1 cellular context compared by ENCODE assay signal in the genomic region with DNA sequence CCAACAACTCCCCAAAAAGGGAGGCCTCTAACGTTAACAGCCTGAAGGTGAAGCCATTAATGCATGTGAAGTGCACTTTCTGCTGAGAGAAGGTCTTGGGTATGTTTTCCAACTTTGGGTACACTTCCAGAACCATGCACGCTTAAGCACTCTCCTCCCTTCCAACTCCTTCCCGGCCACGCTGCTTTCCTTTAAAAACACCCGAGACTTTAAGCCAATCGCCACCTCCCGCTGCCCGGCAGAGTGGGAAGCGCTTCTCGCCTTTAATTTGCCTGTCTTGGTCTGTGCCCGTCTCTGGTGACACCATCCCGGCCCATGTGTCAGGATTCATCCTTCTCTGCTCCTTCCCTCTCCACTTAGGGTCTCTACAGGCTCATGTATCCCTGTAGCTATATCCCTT.
TF ChIP-seq lines count a peak whose summit lies in the region.

No MANE protein-coding gene starts in this region.

TF ChIP-seq in WTC11, 78 proteins besides CTCF, POLR2A, EP300 and RAD21:
- TF ChIP-seq ZNF671 (CRISPR knock-in tag; IDR thresholded peaks at IDR 0.05) = no peak
- TF ChIP-seq ZNF416 (CRISPR knock-in tag; IDR thresholded peaks at IDR 0.05) = no peak
- TF ChIP-seq, protein P1, sequence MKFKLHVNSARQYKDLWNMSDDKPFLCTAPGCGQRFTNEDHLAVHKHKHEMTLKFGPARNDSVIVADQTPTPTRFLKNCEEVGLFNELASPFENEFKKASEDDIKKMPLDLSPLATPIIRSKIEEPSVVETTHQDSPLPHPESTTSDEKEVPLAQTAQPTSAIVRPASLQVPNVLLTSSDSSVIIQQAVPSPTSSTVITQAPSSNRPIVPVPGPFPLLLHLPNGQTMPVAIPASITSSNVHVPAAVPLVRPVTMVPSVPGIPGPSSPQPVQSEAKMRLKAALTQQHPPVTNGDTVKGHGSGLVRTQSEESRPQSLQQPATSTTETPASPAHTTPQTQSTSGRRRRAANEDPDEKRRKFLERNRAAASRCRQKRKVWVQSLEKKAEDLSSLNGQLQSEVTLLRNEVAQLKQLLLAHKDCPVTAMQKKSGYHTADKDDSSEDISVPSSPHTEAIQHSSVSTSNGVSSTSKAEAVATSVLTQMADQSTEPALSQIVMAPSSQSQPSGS (CRISPR knock-in tag; IDR thresholded peaks at IDR 0.05; ENCODE audit: borderline replicate concordance, low read depth) = no peak
- no peak for TF ChIP-seq RELA (CRISPR knock-in tag; IDR thresholded peaks at IDR 0.05; ENCODE audit: borderline replicate concordance)
- no peak for TF ChIP-seq TCF7 (CRISPR knock-in tag; IDR thresholded peaks at IDR 0.05; ENCODE audit: low read depth)
- no peak for TF ChIP-seq ETV6 (CRISPR knock-in tag; IDR thresholded peaks at IDR 0.05)
- TF ChIP-seq, protein P2, sequence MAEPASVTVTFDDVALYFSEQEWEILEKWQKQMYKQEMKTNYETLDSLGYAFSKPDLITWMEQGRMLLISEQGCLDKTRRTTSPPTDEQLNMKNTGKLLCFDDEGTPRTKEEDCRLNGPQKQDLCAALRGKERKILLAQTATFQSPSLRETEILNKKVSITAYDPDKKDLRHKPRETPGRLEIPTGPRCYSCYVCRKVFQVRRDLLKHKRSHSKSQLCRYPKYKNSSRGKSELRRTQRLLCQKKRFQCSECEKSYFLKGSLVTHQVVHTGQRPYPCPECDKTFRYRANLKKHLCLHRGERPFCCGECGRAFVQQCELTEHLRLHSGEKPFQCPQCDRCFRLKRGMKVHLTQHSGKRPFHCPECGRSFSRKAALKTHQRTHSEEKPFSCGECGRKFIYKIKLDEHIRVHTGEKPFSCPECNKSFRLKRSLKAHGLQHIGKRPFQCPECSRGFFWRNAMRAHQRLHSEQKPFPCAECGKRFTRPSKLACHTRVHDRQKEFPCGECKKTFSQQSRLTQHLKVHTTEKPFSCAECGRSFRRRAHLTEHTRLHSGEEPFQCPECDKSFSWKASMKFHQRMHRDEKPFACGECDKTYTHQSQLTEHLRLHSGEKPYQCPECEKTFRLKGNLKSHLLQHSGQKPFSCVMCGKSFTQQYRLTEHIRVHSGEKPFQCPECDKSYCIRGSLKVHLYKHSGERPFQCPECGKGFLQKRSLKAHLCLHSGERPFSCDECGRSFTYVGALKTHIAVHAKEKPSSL (CRISPR knock-in tag; conservative IDR thresholded peaks at IDR 0.05) = no peak
- TF ChIP-seq, protein P3, sequence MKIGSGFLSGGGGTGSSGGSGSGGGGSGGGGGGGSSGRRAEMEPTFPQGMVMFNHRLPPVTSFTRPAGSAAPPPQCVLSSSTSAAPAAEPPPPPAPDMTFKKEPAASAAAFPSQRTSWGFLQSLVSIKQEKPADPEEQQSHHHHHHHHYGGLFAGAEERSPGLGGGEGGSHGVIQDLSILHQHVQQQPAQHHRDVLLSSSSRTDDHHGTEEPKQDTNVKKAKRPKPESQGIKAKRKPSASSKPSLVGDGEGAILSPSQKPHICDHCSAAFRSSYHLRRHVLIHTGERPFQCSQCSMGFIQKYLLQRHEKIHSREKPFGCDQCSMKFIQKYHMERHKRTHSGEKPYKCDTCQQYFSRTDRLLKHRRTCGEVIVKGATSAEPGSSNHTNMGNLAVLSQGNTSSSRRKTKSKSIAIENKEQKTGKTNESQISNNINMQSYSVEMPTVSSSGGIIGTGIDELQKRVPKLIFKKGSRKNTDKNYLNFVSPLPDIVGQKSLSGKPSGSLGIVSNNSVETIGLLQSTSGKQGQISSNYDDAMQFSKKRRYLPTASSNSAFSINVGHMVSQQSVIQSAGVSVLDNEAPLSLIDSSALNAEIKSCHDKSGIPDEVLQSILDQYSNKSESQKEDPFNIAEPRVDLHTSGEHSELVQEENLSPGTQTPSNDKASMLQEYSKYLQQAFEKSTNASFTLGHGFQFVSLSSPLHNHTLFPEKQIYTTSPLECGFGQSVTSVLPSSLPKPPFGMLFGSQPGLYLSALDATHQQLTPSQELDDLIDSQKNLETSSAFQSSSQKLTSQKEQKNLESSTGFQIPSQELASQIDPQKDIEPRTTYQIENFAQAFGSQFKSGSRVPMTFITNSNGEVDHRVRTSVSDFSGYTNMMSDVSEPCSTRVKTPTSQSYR (CRISPR knock-in tag; IDR thresholded peaks at IDR 0.05) = no peak
- TF ChIP-seq, protein P4, sequence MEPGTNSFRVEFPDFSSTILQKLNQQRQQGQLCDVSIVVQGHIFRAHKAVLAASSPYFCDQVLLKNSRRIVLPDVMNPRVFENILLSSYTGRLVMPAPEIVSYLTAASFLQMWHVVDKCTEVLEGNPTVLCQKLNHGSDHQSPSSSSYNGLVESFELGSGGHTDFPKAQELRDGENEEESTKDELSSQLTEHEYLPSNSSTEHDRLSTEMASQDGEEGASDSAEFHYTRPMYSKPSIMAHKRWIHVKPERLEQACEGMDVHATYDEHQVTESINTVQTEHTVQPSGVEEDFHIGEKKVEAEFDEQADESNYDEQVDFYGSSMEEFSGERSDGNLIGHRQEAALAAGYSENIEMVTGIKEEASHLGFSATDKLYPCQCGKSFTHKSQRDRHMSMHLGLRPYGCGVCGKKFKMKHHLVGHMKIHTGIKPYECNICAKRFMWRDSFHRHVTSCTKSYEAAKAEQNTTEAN (CRISPR knock-in tag; IDR thresholded peaks at IDR 0.05) = no peak
- TF ChIP-seq ZNF263 (CRISPR knock-in tag; IDR thresholded peaks at IDR 0.05; ENCODE audit: low read depth) = no peak
- TF ChIP-seq FOXJ3 (CRISPR knock-in tag; IDR thresholded peaks at IDR 0.05; ENCODE audit: borderline replicate concordance) = no peak
- no peak for TF ChIP-seq OVOL2 (CRISPR knock-in tag; IDR thresholded peaks at IDR 0.05; ENCODE audit: borderline replicate concordance)
- TF ChIP-seq, protein P5, sequence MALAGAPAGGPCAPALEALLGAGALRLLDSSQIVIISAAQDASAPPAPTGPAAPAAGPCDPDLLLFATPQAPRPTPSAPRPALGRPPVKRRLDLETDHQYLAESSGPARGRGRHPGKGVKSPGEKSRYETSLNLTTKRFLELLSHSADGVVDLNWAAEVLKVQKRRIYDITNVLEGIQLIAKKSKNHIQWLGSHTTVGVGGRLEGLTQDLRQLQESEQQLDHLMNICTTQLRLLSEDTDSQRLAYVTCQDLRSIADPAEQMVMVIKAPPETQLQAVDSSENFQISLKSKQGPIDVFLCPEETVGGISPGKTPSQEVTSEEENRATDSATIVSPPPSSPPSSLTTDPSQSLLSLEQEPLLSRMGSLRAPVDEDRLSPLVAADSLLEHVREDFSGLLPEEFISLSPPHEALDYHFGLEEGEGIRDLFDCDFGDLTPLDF (CRISPR knock-in tag; IDR thresholded peaks at IDR 0.05) = no peak
- TF ChIP-seq ESRRA (CRISPR knock-in tag; IDR thresholded peaks at IDR 0.05; ENCODE audit: borderline replicate concordance) = no peak
- TF ChIP-seq GTF2I (CRISPR knock-in tag; conservative IDR thresholded peaks at IDR 0.05) = no peak
